In the genomic region with DNA sequence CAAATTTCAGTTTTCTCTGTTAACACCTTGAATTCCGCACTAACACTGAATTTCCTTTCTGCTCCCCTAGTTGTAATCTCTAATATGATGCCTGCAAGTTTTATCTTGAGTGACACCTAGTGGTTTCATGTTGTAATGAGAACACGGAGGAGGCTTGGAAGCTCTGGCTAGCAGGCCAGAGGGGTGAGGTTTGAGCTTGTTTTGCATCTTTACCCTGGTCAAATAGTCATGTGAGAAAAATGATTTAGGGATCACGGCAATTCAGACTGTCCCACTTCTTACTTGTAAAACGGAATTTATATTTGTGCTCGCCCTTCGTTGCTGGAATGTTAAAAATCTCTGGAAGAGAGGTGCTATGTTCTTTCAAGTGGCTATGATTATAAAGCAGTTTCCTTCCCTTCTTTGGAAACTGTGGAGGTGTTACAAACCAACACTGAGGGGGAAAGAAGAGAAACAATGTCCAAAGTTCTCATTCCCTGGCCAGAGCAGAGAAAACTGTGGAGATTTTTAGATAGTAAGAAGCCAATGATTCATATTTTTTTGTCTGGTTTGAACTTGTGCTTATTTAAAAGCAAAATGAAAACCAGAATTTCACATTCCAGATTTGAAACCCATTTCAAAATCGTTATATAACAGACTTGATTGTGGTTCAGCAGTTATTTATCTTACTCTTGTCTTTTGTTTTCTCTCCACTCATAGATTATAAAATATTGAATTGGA, we compare ENCODE assay signal across 8 cellular contexts.
DNase-seq lines count a peak whose midpoint lies in the region; ATAC-seq lines count a peak whose summit lies in the region.

No MANE protein-coding gene starts in this region.

- no peak overlapping the region for H3K4me3 ChIP-seq in skin epidermis

- DNase-seq in NCI-H748 (lab: John Stamatoyannopoulos, UW; ENCODE audit: unreplicated experiment) = peak; percentile 32
- no peak for DNase-seq in NCI-H748 treated with DMSO at 0.1 percent for 48 hours (lab: John Stamatoyannopoulos, UW)
- peak; percentile 41 for DNase-seq in NCI-H446 treated with DMSO at 0.1 percent for 48 hours (lab: John Stamatoyannopoulos, UW)
- DNase-seq in astrocyte of the hippocampus (ENCODE audit: low read depth, low spot score) = peak; percentile 76
- peak; percentile 28 for DNase-seq in iPS DF 19.7 (ENCODE audit: low read depth, low spot score)

- ATAC-seq in GM19455 (IDR thresholded peaks at IDR 0.05; ENCODE audit: unreplicated experiment) = peak; percentile 88
- ATAC-seq in HG03442 (IDR thresholded peaks at IDR 0.05; ENCODE audit: unreplicated experiment) = peak; percentile 88

- peak overlapping the region in 14 of 21 experiments; percentile 7 to 72 (median 48) for H3K27ac ChIP-seq in skin epidermis
